In the genomic region with DNA sequence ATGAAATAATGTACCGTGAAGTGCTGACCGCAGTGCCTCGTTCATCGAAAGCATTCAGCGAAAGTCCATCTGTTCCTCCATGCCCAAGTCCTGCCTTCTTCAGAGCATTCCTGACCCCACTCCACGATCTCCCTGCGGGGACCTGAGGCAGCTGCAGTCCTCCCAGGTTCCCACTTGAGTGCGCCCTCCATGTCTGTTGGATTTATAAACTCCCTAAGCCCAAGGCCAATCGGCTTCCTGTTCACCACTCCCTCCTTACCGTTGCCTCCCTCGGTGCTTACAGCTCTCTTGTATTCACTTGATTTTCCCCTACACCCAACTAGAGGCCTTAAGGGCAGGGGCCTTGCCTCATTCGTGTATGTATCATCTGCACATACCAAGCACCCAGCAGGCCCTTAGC, we compare ENCODE assay signal across 30 cellular contexts. TPM values are rescaled to one million over a fixed set of nuclear protein-coding genes. Genes with fewer than 3 reads are reported as not detected.
DNase-seq lines count a peak whose midpoint lies in the region; ATAC-seq and TF ChIP-seq lines count a peak whose summit lies in the region.
"Had no signal": no experiment of that assay in that cellular context is flagged by ENCODE, and none has a peak within 500 bp of the region (broad histone marks: within the 10 kb centered on the region; RNA-seq: fewer than 3 reads in every experiment).

No MANE protein-coding gene starts in this region.

- ATAC-seq in activated CD4-positive, alpha-beta T cell treated with anti-CD3 and anti-CD28 coated beads for 36 hours = no peak
- ATAC-seq in GM23338 = peak; percentile 8; the same call in 2 of the 3 replicates
- ATAC-seq: A549; activated CD8-positive, alpha-beta T cell treated with anti-CD3 and anti-CD28 coated beads, Interleukin-2, amount 10 ng/mL, durations not matched to agents 7 days and 5 days; sciatic nerve; upper lobe of right lung had no signal

- peak overlapping the region; percentile 64 for H3K27ac Mint-ChIP-seq in activated CD4-positive, alpha-beta T cell treated with anti-CD3 and anti-CD28 coated beads, Interleukin-2, amount 10 ng/mL, durations not matched to agents 24 days and 14 days
- H3K27ac Mint-ChIP-seq in activated CD4-positive, alpha-beta T cell treated with anti-CD3 and anti-CD28 coated beads for 36 hours = no peak overlapping the region
- peak overlapping the region; percentile 35 for H3K27ac Mint-ChIP-seq in GM23338
- peak overlapping the region; percentile 5 for H3K27ac Mint-ChIP-seq in neural progenitor cell
- H3K27ac Mint-ChIP-seq: activated CD8-positive, alpha-beta T cell treated with anti-CD3 and anti-CD28 coated beads, Interleukin-2, amount 10 ng/mL, durations not matched to agents 7 days and 5 days had no signal

- 0 out of 2 replicates have a peak, but pooled peaks cover 7% of the 10 kb centered on the region for H3K79me2 ChIP-seq in GM23338 (replicated peaks; ENCODE audit: insufficient read depth)
- no peaks in the 10 kb centered on the region for H3K79me2 ChIP-seq in neural progenitor cell (ENCODE audit: low read depth)

- H3K36me3 ChIP-seq in GM23338 (ENCODE audit: insufficient read depth) (no peaks in the 10 kb centered on the region), neural progenitor cell (no peaks in the 10 kb centered on the region)
- H3K36me3 ChIP-seq: BE2C, upper lobe of right lung had no signal

- no peak for DNase-seq in activated CD4-positive, alpha-beta T cell treated with anti-CD3 and anti-CD28 coated beads, Interleukin-2, amount 10 ng/mL, durations not matched to agents 24 days and 14 days
- no peak for DNase-seq in activated CD4-positive, alpha-beta T cell treated with anti-CD3 and anti-CD28 coated beads for 36 hours
- peak; percentile 67 for DNase-seq in GM23338 (ENCODE audit: low spot score)
- DNase-seq in astrocyte of the spinal cord (ENCODE audit: low read depth, low spot score) = peak; percentile 7
- DNase-seq in neural progenitor cell (ENCODE audit: low spot score) = peak; percentile 11
- no peak for DNase-seq in stimulated activated CD4-positive, alpha-beta T cell treated with anti-CD3 and anti-CD28 coated beads, Interleukin-12 subunit alpha, Interleukin-12 subunit beta, amount 100 ng/mL, for 4 hours
- no peak for DNase-seq in EL
- no peak for DNase-seq in substantia nigra (lab: John Stamatoyannopoulos, UW)
- DNase-seq: activated CD4-positive, CD25-positive, alpha-beta regulatory T cell; activated CD8-positive, alpha-beta T cell treated with anti-CD3 and anti-CD28 coated beads, Interleukin-2, amount 10 ng/mL, durations not matched to agents 7 days and 5 days; BE2C; Caco-2; GOT3; NCI-H1417 treated with DMSO at 0.1 percent for 48 hours; stimulated activated CD4-positive, alpha-beta T cell treated with anti-CD3 and anti-CD28 coated beads, Interleukin-15, amount 100 ng/mL, for 24 hours; T-helper 9 cell; upper lobe of right lung had no signal

- CTCF ChIA-PET in activated CD4-positive, alpha-beta T cell treated with anti-CD3 and anti-CD28 coated beads for 36 hours (lab: Charles Lee) = interaction anchor here (2.5 kb wide), 1 partner anchor 118 kb away, joined by 15 read pairs; no protein-coding TSS in a partner anchor

- H4K20me1 ChIP-seq in GM23338 (replicated peaks; ENCODE audit: insufficient read depth) (no peaks in the 10 kb centered on the region), neural progenitor cell (ENCODE audit: low read depth) (no peaks in the 10 kb centered on the region)

- intact Hi-C loops in activated CD4-positive, alpha-beta T cell treated with anti-CD3 and anti-CD28 coated beads, Interleukin-2, amount 10 ng/mL, durations not matched to agents 24 days and 14 days (cut with micrococcal nuclease) = loop anchor here (5.0 kb wide), 1 partner anchor 575 kb away; no protein-coding TSS in a partner anchor
- intact Hi-C loops in activated CD4-positive, alpha-beta T cell treated with anti-CD3 and anti-CD28 coated beads for 36 hours (cut with DNase I, micrococcal nuclease) = loop anchor here in 1 of 2 experiments (5.0 kb wide), 1 partner anchor 295 kb away; no protein-coding TSS in a partner anchor

- peak; percentile 18 to 26; a peak in 3 of 4 replicates for TF ChIP-seq CTCF in GM23338 (conservative IDR thresholded peaks at IDR 0.05; ENCODE audit: low read depth in 2 of 2)
- no peak for TF ChIP-seq CTCF in astrocyte of the spinal cord (IDR thresholded peaks at IDR 0.05; ENCODE audit: low read depth, low read length)
- no peak for TF ChIP-seq CTCF in neural progenitor cell (IDR thresholded peaks at IDR 0.05)

- no peaks in the 10 kb centered on the region for H3K9me2 ChIP-seq in GM23338 (ENCODE audit: insufficient read depth)

- H3K27me3 ChIP-seq in GM23338 (ENCODE audit: insufficient read depth) (peaks cover 7% of the 10 kb centered on the region; the same call in 1 of the 2 replicates), neural progenitor cell (peaks cover 19% of the 10 kb centered on the region)
- H3K27me3 ChIP-seq: BE2C, upper lobe of right lung had no signal

- POLR2A ChIA-PET in activated CD4-positive, alpha-beta T cell treated with anti-CD3 and anti-CD28 coated beads for 36 hours (lab: Charles Lee) = interaction anchor here (0.5 kb wide), 1 partner anchor 421 kb away, joined by 3 read pairs; no protein-coding TSS in a partner anchor

- H3K9me3 ChIP-seq in neural progenitor cell (ENCODE audit: low read depth) = no peaks in the 10 kb centered on the region
- H3K9me3 ChIP-seq: A549, BE2C, Caco-2, upper lobe of right lung had no signal

- H3K27ac ChIP-seq in GM23338 (ENCODE audit: low read depth) (no peak overlapping the region), neural progenitor cell (no peak overlapping the region), substantia nigra (ENCODE audit: low read depth, low read length, poor library complexity, severe bottlenecking) (no peak overlapping the region)
- H3K27ac ChIP-seq: coronary artery, HL-60, parathyroid adenoma, upper lobe of right lung had no signal

- H3K4me3 ChIP-seq in GM23338 (no peak overlapping the region), astrocyte of the spinal cord (ENCODE audit: low read depth, low read length) (no peak overlapping the region), neural progenitor cell (no peak overlapping the region)
- H3K4me3 ChIP-seq: A549, coronary artery, upper lobe of right lung had no signal

- H3K9ac ChIP-seq in neural progenitor cell = no peak overlapping the region
- H3K9ac ChIP-seq: parathyroid adenoma had no signal

- no peak overlapping the region for H3K4me2 ChIP-seq in GM23338
- H3K4me2 ChIP-seq in neural progenitor cell = no peak overlapping the region
- H3K4me2 ChIP-seq: A549 had no signal

- in situ Hi-C loops in astrocyte of the spinal cord (cut with HindIII; ENCODE audit: low sequenced_read_pairs) = no loop called here

- peaks cover 41% of the 10 kb centered on the region for H3K4me1 Mint-ChIP-seq in activated CD4-positive, alpha-beta T cell treated with anti-CD3 and anti-CD28 coated beads, Interleukin-2, amount 10 ng/mL, durations not matched to agents 24 days and 14 days
- peaks cover 33% of the 10 kb centered on the region for H3K4me1 Mint-ChIP-seq in activated CD4-positive, alpha-beta T cell treated with anti-CD3 and anti-CD28 coated beads for 36 hours
- peaks cover 23% of the 10 kb centered on the region for H3K4me1 Mint-ChIP-seq in GM23338
- peaks cover 23% of the 10 kb centered on the region for H3K4me1 Mint-ChIP-seq in neural progenitor cell

- no peaks in the 10 kb centered on the region for H3K27me3 Mint-ChIP-seq in activated CD4-positive, alpha-beta T cell treated with anti-CD3 and anti-CD28 coated beads, Interleukin-2, amount 10 ng/mL, durations not matched to agents 24 days and 14 days
- H3K27me3 Mint-ChIP-seq in activated CD4-positive, alpha-beta T cell treated with anti-CD3 and anti-CD28 coated beads for 36 hours = no peaks in the 10 kb centered on the region
- H3K27me3 Mint-ChIP-seq in GM23338 (ENCODE audit: insufficient read depth, low read depth, poor library complexity) (peaks cover 20% of the 10 kb centered on the region), neural progenitor cell (ENCODE audit: insufficient read depth, low read depth) (peaks cover 7% of the 10 kb centered on the region)

- H2AFZ ChIP-seq in GM23338 (no peak overlapping the region), neural progenitor cell (replicated peaks) (no peak overlapping the region)
- H2AFZ ChIP-seq: parathyroid adenoma had no signal

- H3K9me3 Mint-ChIP-seq in activated CD4-positive, alpha-beta T cell treated with anti-CD3 and anti-CD28 coated beads, Interleukin-2, amount 10 ng/mL, durations not matched to agents 24 days and 14 days = no peaks in the 10 kb centered on the region
- no peaks in the 10 kb centered on the region for H3K9me3 Mint-ChIP-seq in activated CD4-positive, alpha-beta T cell treated with anti-CD3 and anti-CD28 coated beads for 36 hours (ENCODE audit: low read depth)
- H3K9me3 Mint-ChIP-seq in GM23338 (no peaks in the 10 kb centered on the region; the same call in 2 of the 3 replicates), neural progenitor cell (no peaks in the 10 kb centered on the region)
- H3K9me3 Mint-ChIP-seq: activated T-helper 1 cell treated with anti-CD3 and anti-CD28 coated beads, Interleukin-12 subunit alpha, Interleukin-12 subunit beta, Interleukin-2, Interleukin-4 antibody, amounts not matched to agents 30 ng/mL and 10 ng/mL and 1 ng/mL, durations not matched to agents 14 hours and 24 hours and 36 hours; IgD-negative memory B cell had no signal

- 0 out of 2 replicates have a peak, but pooled peaks cover 4% of the 10 kb centered on the region for H3F3A ChIP-seq in GM23338 (replicated peaks; ENCODE audit: low read depth)
- H3F3A ChIP-seq in neural progenitor cell (ENCODE audit: low read depth) = no peaks in the 10 kb centered on the region

- no peak overlapping the region for H3K4me3 Mint-ChIP-seq in activated CD4-positive, alpha-beta T cell treated with anti-CD3 and anti-CD28 coated beads, Interleukin-2, amount 10 ng/mL, durations not matched to agents 24 days and 14 days
- H3K4me3 Mint-ChIP-seq in activated CD4-positive, alpha-beta T cell treated with anti-CD3 and anti-CD28 coated beads for 36 hours = no peak overlapping the region
- no peak overlapping the region; the same call in 2 of the 3 replicates for H3K4me3 Mint-ChIP-seq in GM23338
- H3K4me3 Mint-ChIP-seq in neural progenitor cell = peak overlapping the region; percentile 31
- H3K4me3 Mint-ChIP-seq: activated CD8-positive, alpha-beta T cell treated with anti-CD3 and anti-CD28 coated beads, Interleukin-2, amount 10 ng/mL, durations not matched to agents 7 days and 5 days; activated T-helper 1 cell treated with anti-CD3 and anti-CD28 coated beads, Interleukin-12 subunit alpha, Interleukin-12 subunit beta, Interleukin-2, Interleukin-4 antibody, amounts not matched to agents 30 ng/mL and 10 ng/mL and 1 ng/mL, durations not matched to agents 14 hours and 24 hours and 36 hours had no signal

- peaks cover 28% of the 10 kb centered on the region for H3K36me3 Mint-ChIP-seq in activated CD4-positive, alpha-beta T cell treated with anti-CD3 and anti-CD28 coated beads, Interleukin-2, amount 10 ng/mL, durations not matched to agents 24 days and 14 days (ENCODE audit: low read depth)
- H3K36me3 Mint-ChIP-seq in activated CD4-positive, alpha-beta T cell treated with anti-CD3 and anti-CD28 coated beads for 36 hours (ENCODE audit: low read depth) = peaks cover 23% of the 10 kb centered on the region
- H3K36me3 Mint-ChIP-seq in GM23338 (ENCODE audit: low read depth) (peaks cover 22% of the 10 kb centered on the region), neural progenitor cell (peaks cover 19% of the 10 kb centered on the region)

- H3K4me1 ChIP-seq in GM23338 (ENCODE audit: insufficient read depth) (peaks cover 3% of the 10 kb centered on the region; the same call in 1 of the 2 replicates), neural progenitor cell (no peaks in the 10 kb centered on the region)
- H3K4me1 ChIP-seq: BE2C had no signal

RNA-seq across cellular contexts. Expression of a gene that starts 2.8 kb away (rescaled TPM):
- total RNA-seq in activated CD4-positive, alpha-beta T cell treated with anti-CD3 and anti-CD28 coated beads, Interleukin-2, amount 10 ng/mL, durations not matched to agents 24 days and 14 days = 32.6 and 35.2 TPM in 2 replicates
- total RNA-seq in activated CD4-positive, alpha-beta T cell treated with anti-CD3 and anti-CD28 coated beads for 36 hours = 10 to 100 TPM; 19.9 to 31.8 TPM
- total RNA-seq in GM23338 (2014; rRNA removed; shearing (Covaris generic)) = 11.0 and 13.2 TPM in 2 replicates
- polyA plus RNA-seq in GM23338 (2016; fragmentation: Nextera tagmentation; extraction: Ambion mirVana) = 5.9 and 7.3 TPM in 2 replicates
- 9.0 and 13.2 TPM in 2 replicates for total RNA-seq in neural progenitor cell (ENCODE audit: low replicate concordance)

RNA-seq across cellular contexts. Expression of a gene that starts 4.6 kb away (rescaled TPM):
- total RNA-seq in activated CD4-positive, alpha-beta T cell treated with anti-CD3 and anti-CD28 coated beads, Interleukin-2, amount 10 ng/mL, durations not matched to agents 24 days and 14 days = not detected in 2 replicates
- not detected for total RNA-seq in activated CD4-positive, alpha-beta T cell treated with anti-CD3 and anti-CD28 coated beads for 36 hours
- not detected in 2 replicates for total RNA-seq in GM23338 (2014; rRNA removed; shearing (Covaris generic))
- not detected in 2 replicates for polyA plus RNA-seq in GM23338 (2016; fragmentation: Nextera tagmentation; extraction: Ambion mirVana)
- total RNA-seq in neural progenitor cell (ENCODE audit: low replicate concordance) = 0.25 TPM in 1 of 2 replicates, not detected in the other
- total RNA-seq: activated CD8-positive, alpha-beta T cell treated with anti-CD3 and anti-CD28 coated beads, Interleukin-2, amount 10 ng/mL, durations not matched to agents 7 days and 5 days; activated T-helper 1 cell treated with anti-CD3 and anti-CD28 coated beads, Interleukin-12 subunit alpha, Interleukin-12 subunit beta, Interleukin-2, Interleukin-4 antibody, amounts not matched to agents 30 ng/mL and 10 ng/mL and 1 ng/mL, durations not matched to agents 14 hours and 24 hours and 36 hours; Caco-2; glomerular endothelial cell; MCF 10A; myocyte; NCI-H460; RPMI7951; sciatic nerve; SK-MEL-5; upper lobe of right lung had no signal
- polyA plus RNA-seq: A549, IgD-negative memory B cell had no signal

RNA-seq across cellular contexts. Expression of a gene that starts 25.3 kb away (rescaled TPM):
- total RNA-seq in activated CD4-positive, alpha-beta T cell treated with anti-CD3 and anti-CD28 coated beads, Interleukin-2, amount 10 ng/mL, durations not matched to agents 24 days and 14 days = 45.3 and 47.9 TPM in 2 replicates
- total RNA-seq in activated CD4-positive, alpha-beta T cell treated with anti-CD3 and anti-CD28 coated beads for 36 hours = 10 to 100 TPM; 38.1 to 40.6 TPM
- 54.8 and 66.4 TPM in 2 replicates for total RNA-seq in GM23338 (2014; rRNA removed; shearing (Covaris generic))
- polyA plus RNA-seq in GM23338 (2016; fragmentation: Nextera tagmentation; extraction: Ambion mirVana) = 16.6 and 17.9 TPM in 2 replicates
- total RNA-seq in neural progenitor cell (ENCODE audit: low replicate concordance) = 12.4 and 29.5 TPM in 2 replicates

RNA-seq across cellular contexts. Expression of a gene that starts 30.8 kb away (rescaled TPM):
- not detected in 2 replicates for total RNA-seq in activated CD4-positive, alpha-beta T cell treated with anti-CD3 and anti-CD28 coated beads, Interleukin-2, amount 10 ng/mL, durations not matched to agents 24 days and 14 days
- total RNA-seq in activated CD4-positive, alpha-beta T cell treated with anti-CD3 and anti-CD28 coated beads for 36 hours = under 1 TPM in 1 of 2 experiments, not detected in 1; 0.07 TPM
- 0.03 and 0.04 TPM in 2 replicates for total RNA-seq in GM23338 (2014; rRNA removed; shearing (Covaris generic))
- 0.16 TPM in 1 of 2 replicates, not detected in the other for polyA plus RNA-seq in GM23338 (2016; fragmentation: Nextera tagmentation; extraction: Ambion mirVana)
- not detected in 2 replicates for total RNA-seq in neural progenitor cell (ENCODE audit: low replicate concordance)
- total RNA-seq: activated CD8-positive, alpha-beta T cell treated with anti-CD3 and anti-CD28 coated beads, Interleukin-2, amount 10 ng/mL, durations not matched to agents 7 days and 5 days; activated T-helper 1 cell treated with anti-CD3 and anti-CD28 coated beads, Interleukin-12 subunit alpha, Interleukin-12 subunit beta, Interleukin-2, Interleukin-4 antibody, amounts not matched to agents 30 ng/mL and 10 ng/mL and 1 ng/mL, durations not matched to agents 14 hours and 24 hours and 36 hours; Caco-2; MCF 10A; RPMI7951; SK-MEL-5 had no signal
- polyA plus RNA-seq: A549, IgD-negative memory B cell had no signal

RNA-seq across cellular contexts. Expression of a gene that starts 53.3 kb away (rescaled TPM):
- 23.5 TPM in 2 replicates for total RNA-seq in activated CD4-positive, alpha-beta T cell treated with anti-CD3 and anti-CD28 coated beads, Interleukin-2, amount 10 ng/mL, durations not matched to agents 24 days and 14 days
- total RNA-seq in activated CD4-positive, alpha-beta T cell treated with anti-CD3 and anti-CD28 coated beads for 36 hours = 10 to 100 TPM; 19.2 to 22.9 TPM
- 22.2 and 29.2 TPM in 2 replicates for total RNA-seq in GM23338 (2014; rRNA removed; shearing (Covaris generic))
- polyA plus RNA-seq in GM23338 (2016; fragmentation: Nextera tagmentation; extraction: Ambion mirVana) = 4.1 and 6.4 TPM in 2 replicates
- 20.6 and 22.3 TPM in 2 replicates for total RNA-seq in neural progenitor cell (ENCODE audit: low replicate concordance)

Comparison
In these comparisons a context has a peak if more than half of its experiments do, and no peak if none do; other contexts are left out.
1. DNase-seq: peak in GM23338 (single experiment), astrocyte of the spinal cord (single experiment) and neural progenitor cell (single experiment); none in activated CD4-positive, alpha-beta T cell treated with anti-CD3 and anti-CD28 coated beads, Interleukin-2, amount 10 ng/mL, durations not matched to agents 24 days and 14 days (single experiment), activated CD4-positive, alpha-beta T cell treated with anti-CD3 and anti-CD28 coated beads for 36 hours (single experiment), stimulated activated CD4-positive, alpha-beta T cell treated with anti-CD3 and anti-CD28 coated beads, Interleukin-12 subunit alpha, Interleukin-12 subunit beta, amount 100 ng/mL, for 4 hours (single experiment), EL (single experiment) and substantia nigra (0 of 49).
2. CTCF ChIP-seq: peak in GM23338 (2 of 2); none in astrocyte of the spinal cord (single experiment) and neural progenitor cell (single experiment).